ENCODE assay signal across 17 cellular contexts in the genomic region with DNA sequence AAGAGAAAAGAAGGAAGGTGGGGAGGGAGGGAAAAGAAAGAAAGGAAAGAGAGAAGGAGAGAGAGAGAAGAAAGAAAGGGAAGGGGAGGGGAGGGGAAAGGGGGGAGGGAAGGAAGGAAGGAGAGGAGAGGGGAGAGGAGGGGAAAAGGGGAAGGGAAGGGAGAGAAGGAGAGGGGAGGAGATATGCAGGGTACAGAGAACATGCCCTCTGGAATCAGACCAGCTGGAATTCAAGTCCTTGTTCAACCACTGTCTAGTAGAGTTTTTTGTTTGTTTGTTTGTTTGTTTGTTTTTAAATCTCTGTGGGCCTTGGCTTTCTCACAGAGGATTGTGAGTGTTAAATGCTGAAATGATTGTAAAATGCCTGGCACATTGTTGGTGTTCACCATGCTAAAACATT.
DNase-seq lines count a peak whose midpoint lies in the region; ATAC-seq and TF ChIP-seq lines count a peak whose summit lies in the region.
"Had no signal": no experiment of that assay in that cellular context is flagged by ENCODE, and none has a peak within 500 bp of the region (broad histone marks: within the 10 kb centered on the region; RNA-seq: fewer than 3 reads in every experiment).

No MANE protein-coding gene starts in this region.

- H3K27ac Mint-ChIP-seq in MCF 10A (ENCODE audit: low read depth, unreplicated experiment), result peak overlapping the region; percentile 32
- peak overlapping the region; percentile 61 to 63 for H3K27ac Mint-ChIP-seq in effector memory CD8-positive, alpha-beta T cell
- H3K27ac Mint-ChIP-seq in endodermal cell, result peak overlapping the region; percentile 18
- peak overlapping the region; percentile 7 for H3K27ac Mint-ChIP-seq in stimulated activated effector memory CD8-positive, alpha-beta T cell treated with anti-CD3 and anti-CD28 coated beads, Interleukin-12 subunit alpha, Interleukin-12 subunit beta, amount 100 ng/mL, for 72 hours
- H3K27ac Mint-ChIP-seq: GM23338, HFFc6 had no signal

- H3K27me3 Mint-ChIP-seq in MCF 10A (ENCODE audit: insufficient read depth, unreplicated experiment), result no peaks in the 10 kb centered on the region
- no peaks in the 10 kb centered on the region for H3K27me3 Mint-ChIP-seq in effector memory CD8-positive, alpha-beta T cell
- no peaks in the 10 kb centered on the region for H3K27me3 Mint-ChIP-seq in endodermal cell (ENCODE audit: insufficient read depth)
- H3K27me3 Mint-ChIP-seq: CD4-positive, alpha-beta memory T cell had no signal

- H3K9ac ChIP-seq in endodermal cell (ENCODE audit: extremely low read depth, low read length, poor library complexity, severe bottlenecking), result no peak overlapping the region

- H3K27me3 ChIP-seq in breast epithelium (no peaks in the 10 kb centered on the region), endodermal cell (ENCODE audit: control insufficient read depth, insufficient read depth, low read length, poor library complexity, severe bottlenecking) (no peaks in the 10 kb centered on the region)

- H3K4me3 Mint-ChIP-seq in MCF 10A (ENCODE audit: unreplicated experiment) (no peak overlapping the region), endodermal cell (no peak overlapping the region)
- H3K4me3 Mint-ChIP-seq in effector memory CD8-positive, alpha-beta T cell, result no peak overlapping the region
- H3K4me3 Mint-ChIP-seq in stimulated activated effector memory CD8-positive, alpha-beta T cell treated with anti-CD3 and anti-CD28 coated beads, Interleukin-12 subunit alpha, Interleukin-12 subunit beta, amount 100 ng/mL, for 72 hours, result no peak overlapping the region
- H3K4me3 Mint-ChIP-seq: CD4-positive, alpha-beta memory T cell; GM23338; HFFc6 had no signal

- TF ChIP-seq CTCF in MCF 10A (IDR thresholded peaks at IDR 0.05; ENCODE audit: unreplicated experiment) (no peak), breast epithelium (IDR thresholded peaks at IDR 0.05) (no peak), endodermal cell (conservative IDR thresholded peaks at IDR 0.05) (no peak)

- H3K9me3 Mint-ChIP-seq in MCF 10A (ENCODE audit: unreplicated experiment) (no peaks in the 10 kb centered on the region), endodermal cell (no peaks in the 10 kb centered on the region)
- H3K9me3 Mint-ChIP-seq in effector memory CD8-positive, alpha-beta T cell, result no peaks in the 10 kb centered on the region
- H3K9me3 Mint-ChIP-seq in stimulated activated effector memory CD8-positive, alpha-beta T cell treated with anti-CD3 and anti-CD28 coated beads, Interleukin-12 subunit alpha, Interleukin-12 subunit beta, amount 100 ng/mL, for 72 hours, result no peaks in the 10 kb centered on the region
- H3K9me3 Mint-ChIP-seq: CD4-positive, alpha-beta memory T cell; GM23338; HFFc6 had no signal

- no TSS peak for BruUV-seq in MCF 10A (replicated peaks; lab: Mats Ljungman, UMichigan)

- H3K4me1 Mint-ChIP-seq in MCF 10A (ENCODE audit: insufficient read depth, unreplicated experiment) (no peaks in the 10 kb centered on the region), endodermal cell (peaks cover 12% of the 10 kb centered on the region)
- peaks cover 0 to 2% of the 10 kb centered on the region in 2 donors for H3K4me1 Mint-ChIP-seq in effector memory CD8-positive, alpha-beta T cell (ENCODE audit: low read depth in 2 of 2)
- peaks cover 31% of the 10 kb centered on the region for H3K4me1 Mint-ChIP-seq in stimulated activated effector memory CD8-positive, alpha-beta T cell treated with anti-CD3 and anti-CD28 coated beads, Interleukin-12 subunit alpha, Interleukin-12 subunit beta, amount 100 ng/mL, for 72 hours

- POLR2A ChIA-PET in MCF 10A (lab: Yijun Ruan, JAX), result interaction anchor here (0.8 kb wide), 1 partner anchor 24 kb away, joined by 4 read pairs; no protein-coding TSS in a partner anchor

- no peak for ATAC-seq in effector memory CD8-positive, alpha-beta T cell (replicated peaks)
- ATAC-seq in stimulated activated effector memory CD8-positive, alpha-beta T cell treated with anti-CD3 and anti-CD28 coated beads, Interleukin-12 subunit alpha, Interleukin-12 subunit beta, amount 100 ng/mL, for 72 hours, result no peak
- no peak for ATAC-seq in HG02763 (IDR thresholded peaks at IDR 0.05; ENCODE audit: unreplicated experiment)
- ATAC-seq: GM23338 had no signal

- CTCF ChIA-PET in MCF 10A (lab: Yijun Ruan, JAX), result no interaction called here

- H3K9me3 ChIP-seq in breast epithelium (no peaks in the 10 kb centered on the region), endodermal cell (ENCODE audit: control insufficient read depth, low read length) (no peaks in the 10 kb centered on the region)
- H3K9me3 ChIP-seq: HAP-1 had no signal

- intact Hi-C loops in MCF 10A (cut with micrococcal nuclease) (no loop called here), breast epithelium (cut with DNase I; ENCODE audit: low total_unique reads) (no loop called here)

- no peak overlapping the region for H3K4me3 ChIP-seq in breast epithelium
- H3K4me3 ChIP-seq in endodermal cell (ENCODE audit: low read length), result no peak overlapping the region
- H3K4me3 ChIP-seq: GM23338, HAP-1 had no signal

- DNase-seq in MCF 10A (ENCODE audit: unreplicated experiment) (no peak), breast epithelium (ENCODE audit: low spot score in 2 of 2) (no peak), endodermal cell (no peak), NCI-H69 (lab: John Stamatoyannopoulos, UW) (no peak)
- no peak for DNase-seq in effector memory CD8-positive, alpha-beta T cell
- no peak for DNase-seq in stimulated activated effector memory CD8-positive, alpha-beta T cell treated with anti-CD3 and anti-CD28 coated beads, Interleukin-12 subunit alpha, Interleukin-12 subunit beta, amount 100 ng/mL, for 72 hours (ENCODE audit: low spot score in 2 of 2)
- DNase-seq: C1 segment of cervical spinal cord; Calu3; CD4-positive, alpha-beta memory T cell; COR-L47; DMS53; DMS79 treated with DMSO at 0.1 percent for 48 hours; GF-D8; HFFc6 had no signal

- H3K36me3 ChIP-seq in breast epithelium, result no peaks in the 10 kb centered on the region
- H3K36me3 ChIP-seq in endodermal cell (ENCODE audit: control insufficient read depth, insufficient read depth, low read length), result no peaks in the 10 kb centered on the region
- H3K36me3 ChIP-seq: HAP-1 had no signal

- H3K27ac ChIP-seq in breast epithelium (no peak overlapping the region), endodermal cell (ENCODE audit: low read depth, low read length) (no peak overlapping the region)

- H3K4me1 ChIP-seq in breast epithelium (no peaks in the 10 kb centered on the region), endodermal cell (ENCODE audit: control insufficient read depth, insufficient read depth, low read length) (no peaks in the 10 kb centered on the region)

- H3K36me3 Mint-ChIP-seq in MCF 10A (ENCODE audit: insufficient read depth, unreplicated experiment) (no peaks in the 10 kb centered on the region), endodermal cell (ENCODE audit: low read depth) (peaks cover 2% of the 10 kb centered on the region)
- no peaks in the 10 kb centered on the region for H3K36me3 Mint-ChIP-seq in effector memory CD8-positive, alpha-beta T cell (ENCODE audit: insufficient read depth)
- peaks cover 30% of the 10 kb centered on the region for H3K36me3 Mint-ChIP-seq in stimulated activated effector memory CD8-positive, alpha-beta T cell treated with anti-CD3 and anti-CD28 coated beads, Interleukin-12 subunit alpha, Interleukin-12 subunit beta, amount 100 ng/mL, for 72 hours

- no peak for TF ChIP-seq POLR2A in breast epithelium (IDR thresholded peaks at IDR 0.05)

Comparison
In these comparisons a context has a peak if more than half of its experiments do, and no peak if none do; other contexts are left out.
1. H3K27ac Mint-ChIP-seq: peak in every context shown above with its lines; median percentile 62 in effector memory CD8-positive, alpha-beta T cell; 32 in MCF 10A; 18 in endodermal cell; 7 in stimulated activated effector memory CD8-positive, alpha-beta T cell treated with anti-CD3 and anti-CD28 coated beads, Interleukin-12 subunit alpha, Interleukin-12 subunit beta, amount 100 ng/mL, for 72 hours.